Comparison of ENCODE assay signal across 8 cellular contexts in the genomic region with DNA sequence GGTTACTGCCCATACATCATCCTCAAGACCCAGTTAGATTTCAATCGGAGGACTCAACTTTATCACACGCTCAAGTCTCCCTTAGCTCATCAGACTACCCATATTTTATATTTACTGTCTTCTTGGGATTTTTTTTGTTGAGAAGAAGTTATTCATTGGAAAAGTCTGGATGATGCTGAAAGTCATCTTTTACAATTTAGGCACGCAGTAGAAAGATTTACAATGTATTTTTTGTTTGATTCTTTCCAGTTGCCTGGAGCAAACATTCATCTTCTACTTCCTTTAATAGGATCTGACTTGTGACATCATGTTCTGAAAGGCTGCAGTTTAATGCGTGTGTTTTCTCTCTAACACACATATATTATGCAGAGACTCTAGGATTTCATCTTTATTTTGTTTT.
"Had no signal": no experiment of that assay in that cellular context is flagged by ENCODE, and none has a peak within 500 bp of the region (broad histone marks: within the 10 kb centered on the region; RNA-seq: fewer than 3 reads in every experiment).

No MANE protein-coding gene starts in this region.

- DNase-seq: GM23248, GOT3, H7, HFFc6, IMR-90 had no signal

- H3K27ac Mint-ChIP-seq: HFFc6 had no signal

- H3K4me3 ChIP-seq: GM23248, HAP-1, K562 had no signal

- H3K36me3 ChIP-seq: HAP-1 had no signal

- H3K27ac ChIP-seq: GM23248, HL-60 had no signal

- H3K4me3 Mint-ChIP-seq: HFFc6 had no signal

- H3K9me3 ChIP-seq: HAP-1 had no signal

- H3K4me1 ChIP-seq: HAP-1 had no signal
